Comparison of ENCODE assay signal across 8 cellular contexts in the genomic region with DNA sequence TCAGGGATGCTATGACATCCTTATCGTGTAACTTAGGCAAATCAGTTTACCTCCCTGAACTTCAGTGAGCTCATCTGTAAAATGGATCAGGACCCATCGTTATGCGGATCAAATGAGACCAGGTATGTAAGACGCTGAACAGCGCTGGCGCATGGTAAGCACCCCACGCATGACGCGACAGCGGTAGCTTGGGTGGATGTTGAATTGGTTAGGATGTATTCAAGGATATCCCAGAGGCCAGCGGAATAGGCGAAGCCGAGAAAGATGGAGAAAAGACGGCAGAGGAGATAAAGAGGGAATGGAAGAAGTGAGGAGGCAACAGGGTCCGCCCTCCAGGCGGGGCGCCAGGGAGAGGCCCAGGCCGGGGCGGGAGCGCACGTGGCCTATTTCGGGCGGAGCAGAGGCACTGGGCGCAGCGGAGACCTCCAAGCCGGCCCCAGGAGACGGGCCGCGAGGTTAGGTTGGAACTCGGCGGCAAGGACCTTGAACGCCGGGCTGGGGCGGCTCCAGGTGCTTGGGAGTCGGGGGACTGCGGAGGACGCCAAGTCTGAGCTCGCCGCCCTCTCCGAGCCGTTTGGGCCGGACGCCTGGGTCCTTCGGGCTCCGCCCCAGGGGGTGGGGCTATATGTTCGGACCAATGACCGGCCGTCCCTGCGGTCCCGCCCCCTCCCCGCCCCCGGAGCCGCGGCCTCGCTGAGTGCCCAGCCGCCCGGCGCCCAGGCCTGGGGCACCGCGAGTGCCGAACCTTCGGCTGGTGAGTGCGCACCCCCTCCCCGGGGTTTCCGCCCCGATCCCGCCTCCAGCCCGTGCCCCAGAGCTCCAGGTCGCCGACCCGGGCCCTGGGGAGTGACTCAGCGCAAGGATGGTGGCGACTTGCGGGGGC. TPM values are rescaled to one million over a fixed set of nuclear protein-coding genes. Genes with fewer than 3 reads are reported as not detected.
A peak's percentile ranks its signal among the peaks of the same experiment; 100 is the strongest.
DNase-seq lines count a peak whose midpoint lies in the region; ATAC-seq and TF ChIP-seq lines count a peak whose summit lies in the region.

A gene (plus strand): TSS at position 696 of the 883 bp plus-strand sequence. CDS start 448 bp downstream, outside the sequence.

- no peak for TF ChIP-seq CTCF in HFF-Myc (IDR thresholded peaks at IDR 0.05; ENCODE audit: low read depth, low read length, missing control alignments)
- TF ChIP-seq CTCF in prostate gland (IDR thresholded peaks at IDR 0.05) = peak in 1 of 4 experiments; percentile 24
- TF ChIP-seq CTCF in upper lobe of right lung (IDR thresholded peaks at IDR 0.05) = peak; percentile 19

- DNase-seq in HFF-Myc (ENCODE audit: extremely low read depth, low read depth) (no peak), NCI-H1048 (lab: John Stamatoyannopoulos, UW) (peak; percentile 57), T follicular helper cell (ENCODE audit: low read depth) (peak; percentile 73), amniotic epithelial cell (ENCODE audit: low read depth) (peak; percentile 81), left cardiac atrium (peak; percentile 96), prostate gland (ENCODE audit: low spot score) (peak; percentile 92), upper lobe of right lung (peak; percentile 97)

- 1% methylated on average over 55 of the region's 74 CpGs for WGBS in prostate gland

- H3K9me3 ChIP-seq in prostate gland (no peaks in the 10 kb centered on the region), upper lobe of right lung (no peaks in the 10 kb centered on the region)

- H3K4me3 ChIP-seq in HFF-Myc (replicated peaks; ENCODE audit: low read depth, low read length) = peak within 1 kb of the TSS; percentile 76
- H3K4me3 ChIP-seq in prostate gland = peak within 1 kb of the TSS; percentile 69 to 75
- H3K4me3 ChIP-seq in upper lobe of right lung = peak within 1 kb of the TSS; percentile 62

- H3K4me1 ChIP-seq in prostate gland (replicated peaks) = peaks cover 2% of the 10 kb centered on the region
- peaks cover 21% of the 10 kb centered on the region for H3K4me1 ChIP-seq in upper lobe of right lung

- intact Hi-C loops in left cardiac atrium (cut with DNase I) (loop anchor here (5.0 to 10.0 kb wide), 3 partner anchors 35 to 312 kb away; a partner anchor contains a TSS), prostate gland (cut with DNase I) (loop anchor here (10.0 kb wide), 1 partner anchor 312 kb away; a partner anchor contains a TSS), upper lobe of right lung (cut with DNase I) (no loop called here)

- TF ChIP-seq POLR2A in GM10847 (IDR thresholded peaks at IDR 0.05; ENCODE audit: extremely low read depth, insufficient read length) (peak; percentile 43), prostate gland (IDR thresholded peaks at IDR 0.05) (peak; percentile 55)

- H3K27me3 ChIP-seq in prostate gland (replicated peaks; ENCODE audit: insufficient read depth) (no peaks in the 10 kb centered on the region), upper lobe of right lung (no peaks in the 10 kb centered on the region)

- H3K36me3 ChIP-seq in prostate gland (no peaks in the 10 kb centered on the region), upper lobe of right lung (peaks cover 4% of the 10 kb centered on the region)

- peak within 1 kb of the TSS; percentile 76 to 85 for H3K27ac ChIP-seq in prostate gland
- H3K27ac ChIP-seq in upper lobe of right lung = peak within 1 kb of the TSS; percentile 77

- peak; percentile 97 for ATAC-seq in left cardiac atrium
- ATAC-seq in upper lobe of right lung = peak; percentile 97

RNA-seq across cellular contexts. Expression of the gene that starts here (rescaled TPM):
- total RNA-seq in left cardiac atrium (1 to 10 TPM; 5.9 to 6.2 TPM), prostate gland (10 to 100 TPM; 32.3 to 36.3 TPM), upper lobe of right lung (4.5 TPM)
